1 cellular context compared by ENCODE assay signal in the genomic region with DNA sequence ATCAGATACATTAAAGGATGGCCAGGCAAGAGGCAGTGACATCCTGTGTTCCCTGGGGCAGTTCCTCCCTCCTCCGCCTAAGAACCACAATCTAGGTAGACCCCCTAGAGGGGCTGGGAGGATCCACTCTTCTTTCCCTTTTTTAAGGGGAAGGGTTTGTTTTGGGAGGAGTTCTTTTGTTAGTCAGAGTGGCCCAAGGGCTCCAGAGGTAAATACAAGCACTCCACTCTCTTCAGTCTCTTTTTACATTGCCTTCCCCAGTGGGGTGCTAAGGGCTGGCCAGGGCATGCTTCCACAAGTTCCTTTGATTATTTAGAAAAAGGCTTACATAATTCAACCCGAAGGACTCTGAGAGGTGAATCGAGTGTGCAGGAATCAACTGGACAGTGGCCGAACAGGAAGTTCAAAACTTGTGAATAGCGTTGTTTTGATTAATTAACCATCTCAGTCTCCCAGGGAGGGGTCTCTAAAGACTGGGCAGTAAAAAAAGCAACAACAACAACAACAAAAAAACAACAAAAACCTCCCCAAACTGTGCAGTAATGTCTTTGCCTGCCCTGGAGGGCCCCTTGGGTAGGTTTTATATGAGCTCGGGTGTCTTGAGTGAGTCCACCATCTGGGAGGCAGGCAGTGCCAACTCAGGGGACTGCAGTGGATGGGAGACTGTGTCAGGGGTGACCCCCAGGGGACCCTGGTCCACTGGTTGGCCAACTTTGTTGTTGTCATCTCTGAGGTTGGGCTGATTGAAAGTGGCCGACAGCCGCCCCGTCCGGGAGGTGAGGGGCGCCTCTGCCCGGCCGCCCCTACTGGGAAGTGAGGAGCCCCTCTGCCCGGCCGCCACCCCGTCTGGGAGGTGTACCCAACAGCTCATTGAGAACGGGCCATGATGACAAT.
A peak's percentile ranks its signal among the peaks of the same experiment; 100 is the strongest.
TF ChIP-seq lines count a peak whose summit lies in the region.

No MANE protein-coding gene starts in this region.

TF ChIP-seq in HepG2, 621 proteins besides CTCF, POLR2A, EP300 and RAD21:
- TF ChIP-seq ZNF484 (CRISPR knock-in tag; IDR thresholded peaks at IDR 0.05; ENCODE audit: borderline replicate concordance, low read depth) (no peak), CEBPB (IDR thresholded peaks at IDR 0.05; ENCODE audit: borderline replicate concordance, low read depth, low read length) (no peak), ZMYM3 (CRISPR knock-in tag; IDR thresholded peaks at IDR 0.05) (no peak), ZNF335 (CRISPR knock-in tag; IDR thresholded peaks at IDR 0.05) (no peak), ZNF501 (CRISPR knock-in tag; IDR thresholded peaks at IDR 0.05) (no peak), IRX3 (CRISPR knock-in tag; IDR thresholded peaks at IDR 0.05; ENCODE audit: borderline replicate concordance, low read depth) (no peak), HIVEP1 (CRISPR knock-in tag; IDR thresholded peaks at IDR 0.05) (no peak), GABPA (IDR thresholded peaks at IDR 0.05; ENCODE audit: low read depth, low read length) (no peak), GABPA (CRISPR knock-in tag; IDR thresholded peaks at IDR 0.05; ENCODE audit: low read depth) (no peak), ARHGAP35 (CRISPR knock-in tag; IDR thresholded peaks at IDR 0.05; ENCODE audit: borderline replicate concordance) (no peak), POLR2AphosphoS5 (IDR thresholded peaks at IDR 0.05; ENCODE audit: low read depth, low read length) (no peak), YEATS2 (CRISPR knock-in tag; IDR thresholded peaks at IDR 0.05; ENCODE audit: borderline replicate concordance) (no peak), TBP (CRISPR knock-in tag; IDR thresholded peaks at IDR 0.05) (no peak), PITX1 (CRISPR knock-in tag; IDR thresholded peaks at IDR 0.05) (peak; percentile 23; the same call in 1 of the 2 replicates), MIER2 (CRISPR knock-in tag; IDR thresholded peaks at IDR 0.05) (no peak), MEF2D (CRISPR knock-in tag; IDR thresholded peaks at IDR 0.05) (no peak)
- TF ChIP-seq, protein P1, sequence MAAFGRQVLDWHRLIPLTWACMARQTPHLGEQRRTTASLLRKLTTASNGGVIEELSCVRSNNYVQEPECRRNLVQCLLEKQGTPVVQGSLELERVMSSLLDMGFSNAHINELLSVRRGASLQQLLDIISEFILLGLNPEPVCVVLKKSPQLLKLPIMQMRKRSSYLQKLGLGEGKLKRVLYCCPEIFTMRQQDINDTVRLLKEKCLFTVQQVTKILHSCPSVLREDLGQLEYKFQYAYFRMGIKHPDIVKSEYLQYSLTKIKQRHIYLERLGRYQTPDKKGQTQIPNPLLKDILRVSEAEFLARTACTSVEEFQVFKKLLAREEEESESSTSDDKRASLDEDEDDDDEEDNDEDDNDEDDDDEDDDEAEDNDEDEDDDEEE (CRISPR knock-in tag; IDR thresholded peaks at IDR 0.05): no peak
- TF ChIP-seq, protein P2, sequence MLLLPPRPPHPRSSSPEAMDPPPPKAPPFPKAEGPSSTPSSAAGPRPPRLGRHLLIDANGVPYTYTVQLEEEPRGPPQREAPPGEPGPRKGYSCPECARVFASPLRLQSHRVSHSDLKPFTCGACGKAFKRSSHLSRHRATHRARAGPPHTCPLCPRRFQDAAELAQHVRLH (CRISPR knock-in tag; IDR thresholded peaks at IDR 0.05; ENCODE audit: borderline replicate concordance, low read depth): 0 out of 2 replicates have a peak, but pooled peaks have one; percentile 10
- TF ChIP-seq, protein P3, sequence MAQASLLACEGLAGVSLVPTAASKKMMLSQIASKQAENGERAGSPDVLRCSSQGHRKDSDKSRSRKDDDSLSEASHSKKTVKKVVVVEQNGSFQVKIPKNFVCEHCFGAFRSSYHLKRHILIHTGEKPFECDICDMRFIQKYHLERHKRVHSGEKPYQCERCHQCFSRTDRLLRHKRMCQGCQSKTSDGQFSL (CRISPR knock-in tag; IDR thresholded peaks at IDR 0.05): no peak
- TF ChIP-seq, protein P4, sequence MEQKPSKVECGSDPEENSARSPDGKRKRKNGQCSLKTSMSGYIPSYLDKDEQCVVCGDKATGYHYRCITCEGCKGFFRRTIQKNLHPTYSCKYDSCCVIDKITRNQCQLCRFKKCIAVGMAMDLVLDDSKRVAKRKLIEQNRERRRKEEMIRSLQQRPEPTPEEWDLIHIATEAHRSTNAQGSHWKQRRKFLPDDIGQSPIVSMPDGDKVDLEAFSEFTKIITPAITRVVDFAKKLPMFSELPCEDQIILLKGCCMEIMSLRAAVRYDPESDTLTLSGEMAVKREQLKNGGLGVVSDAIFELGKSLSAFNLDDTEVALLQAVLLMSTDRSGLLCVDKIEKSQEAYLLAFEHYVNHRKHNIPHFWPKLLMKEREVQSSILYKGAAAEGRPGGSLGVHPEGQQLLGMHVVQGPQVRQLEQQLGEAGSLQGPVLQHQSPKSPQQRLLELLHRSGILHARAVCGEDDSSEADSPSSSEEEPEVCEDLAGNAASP (CRISPR knock-in tag; IDR thresholded peaks at IDR 0.05; ENCODE audit: borderline replicate concordance): no peak
- TF ChIP-seq, protein P5, sequence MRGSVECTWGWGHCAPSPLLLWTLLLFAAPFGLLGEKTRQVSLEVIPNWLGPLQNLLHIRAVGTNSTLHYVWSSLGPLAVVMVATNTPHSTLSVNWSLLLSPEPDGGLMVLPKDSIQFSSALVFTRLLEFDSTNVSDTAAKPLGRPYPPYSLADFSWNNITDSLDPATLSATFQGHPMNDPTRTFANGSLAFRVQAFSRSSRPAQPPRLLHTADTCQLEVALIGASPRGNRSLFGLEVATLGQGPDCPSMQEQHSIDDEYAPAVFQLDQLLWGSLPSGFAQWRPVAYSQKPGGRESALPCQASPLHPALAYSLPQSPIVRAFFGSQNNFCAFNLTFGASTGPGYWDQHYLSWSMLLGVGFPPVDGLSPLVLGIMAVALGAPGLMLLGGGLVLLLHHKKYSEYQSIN (CRISPR knock-in tag; IDR thresholded peaks at IDR 0.05; ENCODE audit: borderline replicate concordance): no peak
- TF ChIP-seq, protein P6, sequence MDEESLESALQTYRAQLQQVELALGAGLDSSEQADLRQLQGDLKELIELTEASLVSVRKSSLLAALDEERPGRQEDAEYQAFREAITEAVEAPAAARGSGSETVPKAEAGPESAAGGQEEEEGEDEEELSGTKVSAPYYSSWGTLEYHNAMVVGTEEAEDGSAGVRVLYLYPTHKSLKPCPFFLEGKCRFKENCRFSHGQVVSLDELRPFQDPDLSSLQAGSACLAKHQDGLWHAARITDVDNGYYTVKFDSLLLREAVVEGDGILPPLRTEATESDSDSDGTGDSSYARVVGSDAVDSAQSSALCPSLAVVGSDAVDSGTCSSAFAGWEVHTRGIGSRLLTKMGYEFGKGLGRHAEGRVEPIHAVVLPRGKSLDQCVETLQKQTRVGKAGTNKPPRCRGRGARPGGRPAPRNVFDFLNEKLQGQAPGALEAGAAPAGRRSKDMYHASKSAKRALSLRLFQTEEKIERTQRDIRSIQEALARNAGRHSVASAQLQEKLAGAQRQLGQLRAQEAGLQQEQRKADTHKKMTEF (CRISPR knock-in tag; IDR thresholded peaks at IDR 0.05): 0 out of 2 replicates have a peak, but pooled peaks have one; percentile 42
- TF ChIP-seq, protein P7, sequence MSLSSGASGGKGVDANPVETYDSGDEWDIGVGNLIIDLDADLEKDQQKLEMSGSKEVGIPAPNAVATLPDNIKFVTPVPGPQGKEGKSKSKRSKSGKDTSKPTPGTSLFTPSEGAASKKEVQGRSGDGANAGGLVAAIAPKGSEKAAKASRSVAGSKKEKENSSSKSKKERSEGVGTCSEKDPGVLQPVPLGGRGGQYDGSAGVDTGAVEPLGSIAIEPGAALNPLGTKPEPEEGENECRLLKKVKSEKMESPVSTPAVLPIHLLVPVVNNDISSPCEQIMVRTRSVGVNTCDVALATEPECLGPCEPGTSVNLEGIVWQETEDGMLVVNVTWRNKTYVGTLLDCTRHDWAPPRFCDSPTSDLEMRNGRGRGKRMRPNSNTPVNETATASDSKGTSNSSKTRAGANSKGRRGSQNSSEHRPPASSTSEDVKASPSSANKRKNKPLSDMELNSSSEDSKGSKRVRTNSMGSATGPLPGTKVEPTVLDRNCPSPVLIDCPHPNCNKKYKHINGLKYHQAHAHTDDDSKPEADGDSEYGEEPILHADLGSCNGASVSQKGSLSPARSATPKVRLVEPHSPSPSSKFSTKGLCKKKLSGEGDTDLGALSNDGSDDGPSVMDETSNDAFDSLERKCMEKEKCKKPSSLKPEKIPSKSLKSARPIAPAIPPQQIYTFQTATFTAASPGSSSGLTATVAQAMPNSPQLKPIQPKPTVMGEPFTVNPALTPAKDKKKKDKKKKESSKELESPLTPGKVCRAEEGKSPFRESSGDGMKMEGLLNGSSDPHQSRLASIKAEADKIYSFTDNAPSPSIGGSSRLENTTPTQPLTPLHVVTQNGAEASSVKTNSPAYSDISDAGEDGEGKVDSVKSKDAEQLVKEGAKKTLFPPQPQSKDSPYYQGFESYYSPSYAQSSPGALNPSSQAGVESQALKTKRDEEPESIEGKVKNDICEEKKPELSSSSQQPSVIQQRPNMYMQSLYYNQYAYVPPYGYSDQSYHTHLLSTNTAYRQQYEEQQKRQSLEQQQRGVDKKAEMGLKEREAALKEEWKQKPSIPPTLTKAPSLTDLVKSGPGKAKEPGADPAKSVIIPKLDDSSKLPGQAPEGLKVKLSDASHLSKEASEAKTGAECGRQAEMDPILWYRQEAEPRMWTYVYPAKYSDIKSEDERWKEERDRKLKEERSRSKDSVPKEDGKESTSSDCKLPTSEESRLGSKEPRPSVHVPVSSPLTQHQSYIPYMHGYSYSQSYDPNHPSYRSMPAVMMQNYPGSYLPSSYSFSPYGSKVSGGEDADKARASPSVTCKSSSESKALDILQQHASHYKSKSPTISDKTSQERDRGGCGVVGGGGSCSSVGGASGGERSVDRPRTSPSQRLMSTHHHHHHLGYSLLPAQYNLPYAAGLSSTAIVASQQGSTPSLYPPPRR (CRISPR knock-in tag; IDR thresholded peaks at IDR 0.05; ENCODE audit: borderline replicate concordance): no peak
